27 cellular contexts compared by ENCODE assay signal in genomic region chr16:76906552-76906951, GRCh38.
"Had no signal": no experiment of that assay in that cellular context is flagged by ENCODE, and none has a peak within 500 bp of the region (broad histone marks: within the 10 kb centered on the region; RNA-seq: fewer than 3 reads in every experiment).

No MANE protein-coding gene starts in this region.

- FAIRE-seq: small intestine had no signal

- H3K36me3 ChIP-seq: neutrophil, right lobe of liver, sigmoid colon, suprapubic skin, tibial artery, transverse colon, upper lobe of right lung, uterus had no signal

- ATAC-seq: naive thymus-derived CD8-positive, alpha-beta T cell; natural killer cell treated with Interleukin-12 subunit alpha and Interleukin-12 subunit beta and Interleukin-15 and Interleukin-18, amount 100 ng/mL, for 72 hours; psoas muscle; right cardiac atrium; right lobe of liver; stimulated activated effector memory CD8-positive, alpha-beta T cell treated with anti-CD3 and anti-CD28 coated beads, Interleukin-12 subunit alpha, Interleukin-12 subunit beta, amount 100 ng/mL, for 72 hours; stimulated activated naive CD8-positive, alpha-beta T cell treated with anti-CD3 and anti-CD28 coated beads, Interleukin-15, amount 100 ng/mL, for 72 hours; stimulated activated naive CD8-positive, alpha-beta T cell treated with anti-CD3 and anti-CD28 coated beads, Interleukin-15, Interleukin-2, amounts not matched to agents 100 U/mL and 50 U/mL, for 24 hours; upper lobe of right lung had no signal

- H3K4me3 ChIP-seq: psoas muscle, right lobe of liver, sigmoid colon, suprapubic skin, testis, tibial artery, transverse colon, upper lobe of right lung, uterus had no signal

- H3K4me1 ChIP-seq: parathyroid adenoma, psoas muscle, right lobe of liver, sigmoid colon, suprapubic skin, tibial artery, transverse colon, upper lobe of right lung, uterus had no signal

- H3K9ac ChIP-seq: parathyroid adenoma had no signal

- H3K79me2 ChIP-seq: parathyroid adenoma had no signal

- H3K9me3 ChIP-seq: neutrophil, psoas muscle, right lobe of liver, sigmoid colon, suprapubic skin, testis, tibial artery, transverse colon, upper lobe of right lung, uterus had no signal

- H3K27me3 ChIP-seq: neutrophil, right lobe of liver, sigmoid colon, suprapubic skin, testis, tibial artery, transverse colon, upper lobe of right lung, uterus had no signal

- H2AFZ ChIP-seq: parathyroid adenoma had no signal

- DNase-seq: naive thymus-derived CD8-positive, alpha-beta T cell; nephron progenitor cell; nucleus accumbens; posterior cingulate gyrus; psoas muscle; right cardiac atrium; right lobe of liver; sigmoid colon; small intestine; stimulated activated CD4-positive, alpha-beta T cell treated with anti-CD3 and anti-CD28 coated beads, Interleukin-15, amount 100 ng/mL, for 24 hours; stimulated activated CD4-positive, alpha-beta T cell treated with anti-CD3 and anti-CD28 coated beads, Interleukin-2, amount 100 ng/mL, for 24 hours; stimulated activated CD4-positive, alpha-beta T cell treated with anti-CD3 and anti-CD28 coated beads, Interleukin-2, amount 100 ng/mL, for 48 hours; stimulated activated CD4-positive, alpha-beta T cell treated with anti-CD3 and anti-CD28 coated beads, Interleukin-4, amount 100 ng/mL, for 24 hours; stimulated activated naive CD4-positive, alpha-beta T cell; stimulated activated naive CD8-positive, alpha-beta T cell treated with anti-CD3 and anti-CD28 coated beads, Interleukin-15, amount 100 ng/mL, for 72 hours; stimulated activated naive CD8-positive, alpha-beta T cell treated with anti-CD3 and anti-CD28 coated beads, Interleukin-15, Interleukin-2, amounts not matched to agents 100 U/mL and 50 U/mL, for 24 hours; substantia nigra; testis; tibial artery; transverse colon; upper lobe of right lung; uterus had no signal

- H3K27ac ChIP-seq: neutrophil, parathyroid adenoma, psoas muscle, right lobe of liver, sigmoid colon, suprapubic skin, testis, tibial artery, transverse colon, upper lobe of right lung, uterus had no signal
